In genomic region chr14:59678352-59678751, GRCh38 we compare ENCODE assay signal across 21 cellular contexts.
DNase-seq lines count a peak whose midpoint lies in the region; FAIRE-seq and TF ChIP-seq lines count a peak whose summit lies in the region.
"Had no signal": no experiment of that assay in that cellular context is flagged by ENCODE, and none has a peak within 500 bp of the region (broad histone marks: within the 10 kb centered on the region; RNA-seq: fewer than 3 reads in every experiment).

No MANE protein-coding gene starts in this region.

- H3K36me3 ChIP-seq in astrocyte (ENCODE audit: insufficient read depth, low read length) (no peaks in the 10 kb centered on the region), skeletal muscle satellite cell (ENCODE audit: insufficient read depth, low read length) (no peaks in the 10 kb centered on the region)
- H3K36me3 ChIP-seq: BE2C, SJCRH30 had no signal

- H3K4me3 Mint-ChIP-seq in astrocyte (ENCODE audit: unreplicated experiment) (no peak overlapping the region), type B pancreatic cell (no peak overlapping the region)
- H3K4me3 Mint-ChIP-seq: CD4-positive, alpha-beta T cell; IgD-negative memory B cell had no signal

- no peaks in the 10 kb centered on the region for H4K20me1 ChIP-seq in astrocyte (ENCODE audit: insufficient read depth, low read length)

- H3K36me3 Mint-ChIP-seq in astrocyte (ENCODE audit: low read depth, unreplicated experiment) = no peaks in the 10 kb centered on the region
- H3K36me3 Mint-ChIP-seq in type B pancreatic cell = no peaks in the 10 kb centered on the region
- H3K36me3 Mint-ChIP-seq: IgD-negative memory B cell had no signal

- TF ChIP-seq CTCF in astrocyte (IDR thresholded peaks at IDR 0.05; ENCODE audit: insufficient read depth, low read depth, low read length) (no peak), RWPE1 (conservative IDR thresholded peaks at IDR 0.05; ENCODE audit: low read depth) (no peak), type B pancreatic cell (conservative IDR thresholded peaks at IDR 0.05) (no peak)

- H3K4me1 Mint-ChIP-seq in astrocyte (ENCODE audit: low read depth, unreplicated experiment) = peaks cover 5% of the 10 kb centered on the region
- H3K4me1 Mint-ChIP-seq in type B pancreatic cell (ENCODE audit: unreplicated experiment) = no peaks in the 10 kb centered on the region
- H3K4me1 Mint-ChIP-seq: IgD-negative memory B cell had no signal

- H3K27ac Mint-ChIP-seq in astrocyte (ENCODE audit: unreplicated experiment) (peak overlapping the region; percentile 80), type B pancreatic cell (no peak overlapping the region)
- H3K27ac Mint-ChIP-seq: CD4-positive, alpha-beta T cell; IgD-negative memory B cell had no signal

- H3K9me3 ChIP-seq in astrocyte (ENCODE audit: insufficient read depth, low read depth, low read length) = no peaks in the 10 kb centered on the region
- H3K9me3 ChIP-seq in skeletal muscle satellite cell (replicated peaks; ENCODE audit: low read length) = peaks cover 4% of the 10 kb centered on the region
- H3K9me3 ChIP-seq: BE2C, SJCRH30 had no signal

- no peak overlapping the region for H2AFZ ChIP-seq in astrocyte (ENCODE audit: low read depth, low read length)

- H3K4me1 ChIP-seq in astrocyte (ENCODE audit: insufficient read depth, low read length) (peaks cover 4% of the 10 kb centered on the region), skeletal muscle satellite cell (ENCODE audit: control insufficient read depth, insufficient read depth, low read length) (peaks cover 42% of the 10 kb centered on the region)
- H3K4me1 ChIP-seq: BE2C, SJCRH30 had no signal

- POLR2A ChIA-PET in RWPE1 (lab: Yijun Ruan, JAX; ENCODE audit: low non-redundant PET) = no interaction called here

- H3K79me2 ChIP-seq in astrocyte (ENCODE audit: insufficient read depth, low read length) = no peaks in the 10 kb centered on the region

- H3K27ac ChIP-seq in astrocyte (ENCODE audit: low read depth, low read length) (peak overlapping the region; percentile 32), RWPE1 (no peak overlapping the region)
- H3K27ac ChIP-seq: SJCRH30 had no signal

- DNase-seq in EH (ENCODE audit: low read depth) (peak; percentile 58), astrocyte (ENCODE audit: low read depth) (no peak), iris pigment epithelial cell (ENCODE audit: low read depth) (peak; percentile 61), NCI-H2227 (lab: John Stamatoyannopoulos, UW; ENCODE audit: unreplicated experiment) (no peak), RWPE1 (ENCODE audit: low spot score) (no peak), type B pancreatic cell (ENCODE audit: extremely low spot score, unreplicated experiment) (no peak)
- no peak for DNase-seq in stimulated activated CD4-positive, alpha-beta T cell treated with anti-CD3 and anti-CD28 coated beads, Interleukin-4, amount 100 ng/mL, for 24 hours
- DNase-seq: 8988T; BE2C; CD4-positive, alpha-beta T cell; H7; Kasumi-1; NCI-H1105 treated with DMSO at 0.1 percent for 48 hours; NCI-H187 treated with DMSO at 0.1 percent for 48 hours; NCI-H446; NCI-H69; NK-92 treated with Interleukin-12 subunit alpha and Interleukin-12 subunit beta, amount 100 ng/mL, for 24 hours; RPMI8226; SJCRH30 had no signal

- H3K4me2 ChIP-seq in astrocyte (ENCODE audit: low read length) (peak overlapping the region; percentile 6), skeletal muscle satellite cell (ENCODE audit: low read length) (no peak overlapping the region)

- H3K27me3 Mint-ChIP-seq in astrocyte (ENCODE audit: low read depth, unreplicated experiment) (no peaks in the 10 kb centered on the region), type B pancreatic cell (peaks cover 6% of the 10 kb centered on the region)

- H3K27me3 ChIP-seq in astrocyte (ENCODE audit: insufficient read depth, low read length) = no peaks in the 10 kb centered on the region
- H3K27me3 ChIP-seq in skeletal muscle satellite cell (ENCODE audit: control insufficient read depth, insufficient read depth, low read length) = no peaks in the 10 kb centered on the region
- H3K27me3 ChIP-seq: BE2C, SJCRH30 had no signal

- H3K9ac ChIP-seq in astrocyte (ENCODE audit: low read length) = no peak overlapping the region
- H3K9ac ChIP-seq in skeletal muscle satellite cell (ENCODE audit: low read depth, low read length) = peak overlapping the region; percentile 40

- CTCF ChIA-PET in RWPE1 (lab: Yijun Ruan, JAX) = no interaction called here

- FAIRE-seq in astrocyte (lab: Jason Lieb, UNC) = no peak

- H3K4me3 ChIP-seq in astrocyte (ENCODE audit: insufficient read depth, low read depth, low read length) (no peak overlapping the region), skeletal muscle satellite cell (ENCODE audit: low read length) (no peak overlapping the region)
- H3K4me3 ChIP-seq: SJCRH30 had no signal

- no peaks in the 10 kb centered on the region for H3K9me3 Mint-ChIP-seq in astrocyte (ENCODE audit: unreplicated experiment)
- H3K9me3 Mint-ChIP-seq in type B pancreatic cell = no peaks in the 10 kb centered on the region
- H3K9me3 Mint-ChIP-seq: CD4-positive, alpha-beta T cell had no signal

Comparison
In these comparisons a context has a peak if more than half of its experiments do, and no peak if none do; other contexts are left out.
1. DNase-seq: peak in EH (single experiment) and iris pigment epithelial cell (single experiment); none in astrocyte (single experiment), NCI-H2227 (single experiment), RWPE1 (single experiment), stimulated activated CD4-positive, alpha-beta T cell treated with anti-CD3 and anti-CD28 coated beads, Interleukin-4, amount 100 ng/mL, for 24 hours (single experiment) and type B pancreatic cell (single experiment).